In genomic region chr22:49852898-49853894, GRCh38 we compare ENCODE assay signal across 8 cellular contexts. TPM values are rescaled to one million over a fixed set of nuclear protein-coding genes. Genes with fewer than 3 reads are reported as not detected.
DNase-seq lines count a peak whose midpoint lies in the region; ATAC-seq, FAIRE-seq and TF ChIP-seq lines count a peak whose summit lies in the region.

A gene with protein sequence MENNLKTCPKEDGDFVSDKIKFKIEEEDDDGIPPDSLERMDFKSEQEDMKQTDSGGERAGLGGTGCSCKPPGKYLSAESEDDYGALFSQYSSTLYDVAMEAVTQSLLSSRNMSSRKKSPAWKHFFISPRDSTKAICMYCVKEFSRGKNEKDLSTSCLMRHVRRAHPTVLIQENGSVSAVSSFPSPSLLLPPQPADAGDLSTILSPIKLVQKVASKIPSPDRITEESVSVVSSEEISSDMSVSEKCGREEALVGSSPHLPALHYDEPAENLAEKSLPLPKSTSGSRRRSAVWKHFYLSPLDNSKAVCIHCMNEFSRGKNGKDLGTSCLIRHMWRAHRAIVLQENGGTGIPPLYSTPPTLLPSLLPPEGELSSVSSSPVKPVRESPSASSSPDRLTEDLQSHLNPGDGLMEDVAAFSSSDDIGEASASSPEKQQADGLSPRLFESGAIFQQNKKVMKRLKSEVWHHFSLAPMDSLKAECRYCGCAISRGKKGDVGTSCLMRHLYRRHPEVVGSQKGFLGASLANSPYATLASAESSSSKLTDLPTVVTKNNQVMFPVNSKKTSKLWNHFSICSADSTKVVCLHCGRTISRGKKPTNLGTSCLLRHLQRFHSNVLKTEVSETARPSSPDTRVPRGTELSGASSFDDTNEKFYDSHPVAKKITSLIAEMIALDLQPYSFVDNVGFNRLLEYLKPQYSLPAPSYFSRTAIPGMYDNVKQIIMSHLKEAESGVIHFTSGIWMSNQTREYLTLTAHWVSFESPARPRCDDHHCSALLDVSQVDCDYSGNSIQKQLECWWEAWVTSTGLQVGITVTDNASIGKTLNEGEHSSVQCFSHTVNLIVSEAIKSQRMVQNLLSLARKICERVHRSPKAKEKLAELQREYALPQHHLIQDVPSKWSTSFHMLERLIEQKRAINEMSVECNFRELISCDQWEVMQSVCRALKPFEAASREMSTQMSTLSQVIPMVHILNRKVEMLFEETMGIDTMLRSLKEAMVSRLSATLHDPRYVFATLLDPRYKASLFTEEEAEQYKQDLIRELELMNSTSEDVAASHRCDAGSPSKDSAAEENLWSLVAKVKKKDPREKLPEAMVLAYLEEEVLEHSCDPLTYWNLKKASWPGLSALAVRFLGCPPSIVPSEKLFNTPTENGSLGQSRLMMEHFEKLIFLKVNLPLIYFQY (plus strand): TSS chr22:49853844. CDS start chr22:49883663, 29,819 bp downstream.

- peak within 1 kb of the TSS; percentile 85 for H3K9ac ChIP-seq in NT2/D1 (ENCODE audit: insufficient read length, low read depth)
- H3K9ac ChIP-seq in H1 (replicated peaks in 1 of 4; ENCODE audit: extremely low read depth in 1 of 4, low read depth in 3 of 4, low read length in 3 of 4), result peak within 1 kb of the TSS; percentile 13 to 89 (median 59)

- H3K18ac ChIP-seq in H1 (ENCODE audit: extremely low read depth, low read length), result peak within 1 kb of the TSS; percentile 71

- H3K27me3 Mint-ChIP-seq in Caco-2 (ENCODE audit: insufficient read depth, unreplicated experiment) (no peaks in the 10 kb centered on the region), memory B cell (peaks cover 12% of the 10 kb centered on the region)
- peaks cover 19% of the 10 kb centered on the region for H3K27me3 Mint-ChIP-seq in activated CD8-positive, alpha-beta memory T cell treated with anti-CD3 and anti-CD28 coated beads, Interleukin-2, amount 10 ng/mL, durations not matched to agents 7 days and 5 days

- no peak within 1 kb of the TSS for H2BK15ac ChIP-seq in H1 (ENCODE audit: low read length)

- H3K27me3 ChIP-seq in Caco-2 (replicated peaks; ENCODE audit: control insufficient read depth, insufficient read depth, low read length) (no peaks in the 10 kb centered on the region; the same call in 1 of the 2 replicates), NT2/D1 (ENCODE audit: insufficient read depth, insufficient read length) (peaks cover 51% of the 10 kb centered on the region), H1 (replicated peaks in 1 of 4; ENCODE audit: control insufficient read depth in 3 of 4, extremely low read depth in 1 of 4, insufficient read depth in 3 of 4, low read length in 3 of 4) (peaks cover 35 to 47% (median 43%) of the 10 kb centered on the region in 4 experiments)

- CTCF ChIA-PET in Caco-2 (lab: Charles Lee) (no interaction called here), H1 (lab: Charles Lee; ENCODE audit: partially characterized antibody) (interaction anchor here (1.0 kb wide), 1 partner anchor 62 kb away, joined by 3 read pairs; no protein-coding TSS in a partner anchor)
- CTCF ChIA-PET in activated CD8-positive, alpha-beta memory T cell treated with anti-CD3 and anti-CD28 coated beads, Interleukin-2, amount 10 ng/mL, durations not matched to agents 7 days and 5 days (lab: Charles Lee), result interaction anchor here (1.0 to 1.5 kb wide), 2 partner anchors 39 to 86 kb away, joined by 3 read pairs; no protein-coding TSS in a partner anchor

- peak within 1 kb of the TSS; percentile 90 for H3K4me3 Mint-ChIP-seq in Caco-2 (ENCODE audit: unreplicated experiment)
- H3K4me3 Mint-ChIP-seq in activated CD8-positive, alpha-beta memory T cell treated with anti-CD3 and anti-CD28 coated beads, Interleukin-2, amount 10 ng/mL, durations not matched to agents 7 days and 5 days, result peak within 1 kb of the TSS; percentile 86
- peak within 1 kb of the TSS; percentile 97 for H3K4me3 Mint-ChIP-seq in memory B cell

- peak in 1 of 2 experiments; percentile 31; a peak in 1 of 3 replicates for TF ChIP-seq POLR2A in H1 (IDR thresholded peaks at IDR 0.05; ENCODE audit: control extremely low read depth in 1 of 2, low read depth in 2 of 2, low read length in 2 of 2)

- no peak within 1 kb of the TSS for H3K14ac ChIP-seq in H1 (ENCODE audit: insufficient read length)

- H3K56ac ChIP-seq in H1 (replicated peaks; ENCODE audit: insufficient read length, low read depth, low read length), result peak within 1 kb of the TSS; percentile 30

- no peak within 1 kb of the TSS for H2AK5ac ChIP-seq in H1 (ENCODE audit: low read depth, low read length)

- POLR2A ChIA-PET in Caco-2 (lab: Charles Lee), result no interaction called here
- POLR2A ChIA-PET in H1 (lab: Charles Lee; ENCODE audit: partially characterized antibody), result interaction anchor here (0.6 to 1.0 kb wide), 2 partner anchors 11 to 31 kb away, joined by 3 read pairs; no protein-coding TSS in a partner anchor

- peaks cover 18% of the 10 kb centered on the region for H3K79me1 ChIP-seq in H1 (ENCODE audit: low read depth, low read length)

- no peak within 1 kb of the TSS; the same call in 1 of the 2 replicates for H2BK5ac ChIP-seq in H1 (ENCODE audit: low read depth, low read length)

- no peak within 1 kb of the TSS for H3K27ac ChIP-seq in H1 (ENCODE audit: low read depth, low read length)

- TF ChIP-seq CTCF in Caco-2 (IDR thresholded peaks at IDR 0.05; ENCODE audit: insufficient read depth in 1 of 2, low read depth in 1 of 2, low read length in 1 of 2, severe bottlenecking in 1 of 2, unreplicated experiment in 1 of 2) (no peak), H1 (IDR thresholded peaks at IDR 0.05; ENCODE audit: control extremely low read depth in 1 of 3, insufficient read depth in 1 of 3, low read depth in 1 of 3, low read length in 3 of 3) (no peak)

- H4K5ac ChIP-seq in H1 (ENCODE audit: insufficient read length, low read depth, low read length), result peak within 1 kb of the TSS; percentile 80

- H3K4me2 ChIP-seq in H1 (ENCODE audit: insufficient read depth in 1 of 2, low read depth in 2 of 2, low read length in 2 of 2), result peak within 1 kb of the TSS; percentile 93 to 94

- H4K91ac ChIP-seq in H1 (replicated peaks; ENCODE audit: insufficient read length, low read length), result peak within 1 kb of the TSS; percentile 91

- intact Hi-C loops in Caco-2 (cut with micrococcal nuclease; ENCODE audit: unreplicated experiment), result loop anchor here (2.0 kb wide), 1 partner anchor 66 kb away; the partner anchor contains the start of genes ALG12 and CRELD2

- peaks cover 11 to 37% of the 10 kb centered on the region in 2 experiments; a peak in 3 of 4 replicates for H3K79me2 ChIP-seq in H1 (ENCODE audit: control insufficient read depth in 1 of 2, insufficient read depth in 2 of 2, low read length in 2 of 2)

- TF ChIP-seq RAD21 in H1 (IDR thresholded peaks at IDR 0.05 in 1 of 2, conservative IDR thresholded peaks at IDR 0.05 in 1 of 2; ENCODE audit: low read depth in 2 of 2, low read length in 2 of 2), result no peak

- peaks cover 11% of the 10 kb centered on the region for H3K36me3 Mint-ChIP-seq in Caco-2 (ENCODE audit: insufficient read depth, unreplicated experiment)
- H3K36me3 Mint-ChIP-seq in activated CD8-positive, alpha-beta memory T cell treated with anti-CD3 and anti-CD28 coated beads, Interleukin-2, amount 10 ng/mL, durations not matched to agents 7 days and 5 days, result no peaks in the 10 kb centered on the region
- peaks cover 2% of the 10 kb centered on the region for H3K36me3 Mint-ChIP-seq in memory B cell

- H3K4me3 ChIP-seq in Caco-2 (ENCODE audit: low read depth, low read length) (peak within 1 kb of the TSS; percentile 94), NT2/D1 (ENCODE audit: insufficient read length, low read depth) (peak within 1 kb of the TSS; percentile 70), H1 (ENCODE audit: extremely low read depth in 1 of 4, insufficient read depth in 2 of 4, low read depth in 3 of 4, low read length in 4 of 4) (peak within 1 kb of the TSS; percentile 66 to 91 (median 82))

- no peak within 1 kb of the TSS for H3K23ac ChIP-seq in H1 (ENCODE audit: insufficient read length)

- peak within 1 kb of the TSS; percentile 83; the same call in 1 of the 2 replicates for H4K8ac ChIP-seq in H1 (ENCODE audit: extremely low read depth, insufficient read depth, low read length)

- no peaks in the 10 kb centered on the region for H3K9me3 ChIP-seq in Caco-2
- H3K9me3 ChIP-seq in NT2/D1 (ENCODE audit: insufficient read depth, low read length), result no peaks in the 10 kb centered on the region
- H3K9me3 ChIP-seq in H1 (ENCODE audit: insufficient read depth in 2 of 2, low read depth in 1 of 2, low read length in 1 of 2), result no peaks in the 10 kb centered on the region

- H2AFZ ChIP-seq in H1 (ENCODE audit: low read length), result peak within 1 kb of the TSS; percentile 34; the same call in 1 of the 2 replicates

- peaks cover 22% of the 10 kb centered on the region for H3K4me1 ChIP-seq in Caco-2
- peaks cover 3% of the 10 kb centered on the region for H3K4me1 ChIP-seq in NT2/D1 (ENCODE audit: insufficient read depth, insufficient read length)
- H3K4me1 ChIP-seq in H1 (replicated peaks in 1 of 4; ENCODE audit: control insufficient read depth in 3 of 4, insufficient read depth in 4 of 4, low read length in 3 of 4), result peaks cover 4 to 11% (median 5%) of the 10 kb centered on the region in 4 experiments; a peak in 6 of 7 replicates

- DNase-seq in Caco-2, result peak; percentile 95 to 99
- DNase-seq in HTR-8/SVneo (ENCODE audit: insufficient read length, low spot score), result peak; percentile 95
- DNase-seq in NT2/D1 (ENCODE audit: low read depth, low spot score), result peak; percentile 85
- DNase-seq in activated CD8-positive, alpha-beta memory T cell treated with anti-CD3 and anti-CD28 coated beads, Interleukin-2, amount 10 ng/mL, durations not matched to agents 7 days and 5 days, result peak; percentile 98
- peak; percentile 89 to 99 for DNase-seq in H1 (ENCODE audit: low read depth in 1 of 2, low spot score in 2 of 2)
- peak; percentile 98 to 100 for DNase-seq in memory B cell (ENCODE audit: low spot score in 2 of 2)
- peak; percentile 99 for DNase-seq in stimulated activated CD8-positive, alpha-beta memory T cell treated with anti-CD3 and anti-CD28 coated beads, Interleukin-12 subunit alpha, Interleukin-12 subunit beta, amount 100 ng/mL, for 1 hour (ENCODE audit: low read depth)

- BruUV-seq in Caco-2 (replicated peaks; lab: Mats Ljungman, UMichigan), result TSS peak; percentile 94

- no peaks in the 10 kb centered on the region for H3K9me3 Mint-ChIP-seq in Caco-2 (ENCODE audit: unreplicated experiment)
- no peaks in the 10 kb centered on the region for H3K9me3 Mint-ChIP-seq in activated CD8-positive, alpha-beta memory T cell treated with anti-CD3 and anti-CD28 coated beads, Interleukin-2, amount 10 ng/mL, durations not matched to agents 7 days and 5 days (ENCODE audit: low read depth)
- H3K9me3 Mint-ChIP-seq in memory B cell, result no peaks in the 10 kb centered on the region

- H3K4me1 Mint-ChIP-seq in Caco-2 (ENCODE audit: low read depth, unreplicated experiment) (peaks cover 19% of the 10 kb centered on the region), memory B cell (peaks cover 22% of the 10 kb centered on the region)
- peaks cover 45% of the 10 kb centered on the region for H3K4me1 Mint-ChIP-seq in activated CD8-positive, alpha-beta memory T cell treated with anti-CD3 and anti-CD28 coated beads, Interleukin-2, amount 10 ng/mL, durations not matched to agents 7 days and 5 days

- H3K23me2 ChIP-seq in H1 (ENCODE audit: low read depth, low read length), result peaks cover 18% of the 10 kb centered on the region

- peak; percentile 94 for FAIRE-seq in HTR-8/SVneo (lab: Jason Lieb, UNC)
- FAIRE-seq in H1 (lab: Jason Lieb, UNC), result no peak

- H4K20me1 ChIP-seq in H1 (replicated peaks in 1 of 2; ENCODE audit: control insufficient read depth in 1 of 2, insufficient read depth in 2 of 2, low read length in 2 of 2), result peaks cover 15 to 30% of the 10 kb centered on the region in 2 experiments

- 2% methylated on average over 82 of the region's 127 CpGs; no CpG with 5 or more reads in 1 of the 2 experiments for WGBS in H1 (ENCODE audit: extremely low coverage in 1 of 2, insufficient coverage in 1 of 2, insufficient read length in 1 of 2, insufficient replicate concordance in 2 of 2, low coverage in 1 of 2, low lambda C conversion rate in 2 of 2, missing lambda C conversion rate in 1 of 2), 2 experiments

- peak; percentile 73 for ATAC-seq in GM21381 (IDR thresholded peaks at IDR 0.05; ENCODE audit: unreplicated experiment)
- peak; percentile 86 for ATAC-seq in activated CD8-positive, alpha-beta memory T cell treated with anti-CD3 and anti-CD28 coated beads, Interleukin-2, amount 10 ng/mL, durations not matched to agents 7 days and 5 days
- ATAC-seq in memory B cell (ENCODE audit: low read depth), result peak; percentile 81

- H2BK20ac ChIP-seq in H1 (ENCODE audit: low read length), result no peak within 1 kb of the TSS

- H2BK120ac ChIP-seq in H1 (replicated peaks; ENCODE audit: low read depth, low read length), result no peak within 1 kb of the TSS

- H2BK12ac ChIP-seq in H1 (ENCODE audit: low read depth, low read length), result no peak within 1 kb of the TSS

- H3K27ac Mint-ChIP-seq in Caco-2 (ENCODE audit: unreplicated experiment) (peak within 1 kb of the TSS; percentile 90), memory B cell (peak within 1 kb of the TSS; percentile 85)
- peak within 1 kb of the TSS; percentile 93 for H3K27ac Mint-ChIP-seq in activated CD8-positive, alpha-beta memory T cell treated with anti-CD3 and anti-CD28 coated beads, Interleukin-2, amount 10 ng/mL, durations not matched to agents 7 days and 5 days

- peak within 1 kb of the TSS; percentile 85 for H3K4ac ChIP-seq in H1 (replicated peaks; ENCODE audit: insufficient read length, low read depth, low read length)

- no peak for TF ChIP-seq EP300 in H1 (IDR thresholded peaks at IDR 0.05; ENCODE audit: borderline replicate concordance in 1 of 2, low read depth in 2 of 2, low read length in 2 of 2)

- H3K36me3 ChIP-seq in Caco-2 (ENCODE audit: control insufficient read depth, insufficient read depth, low read length), result no peaks in the 10 kb centered on the region
- H3K36me3 ChIP-seq in NT2/D1 (ENCODE audit: insufficient read depth, insufficient read length, low read length), result peaks cover 11% of the 10 kb centered on the region
- H3K36me3 ChIP-seq in H1 (ENCODE audit: control insufficient read depth in 2 of 4, insufficient read depth in 4 of 4, low read length in 3 of 4), result peaks cover 0 to 16% (median 0%) of the 10 kb centered on the region in 4 experiments; a peak in 1 of 8 replicates

RNA-seq across cellular contexts. Expression of the gene that starts here (rescaled TPM):
- 17.3 TPM in 2 replicates for total RNA-seq in Caco-2 (2022)
- total RNA-seq in activated CD8-positive, alpha-beta memory T cell treated with anti-CD3 and anti-CD28 coated beads, Interleukin-2, amount 10 ng/mL, durations not matched to agents 7 days and 5 days, result 10 to 100 TPM; 24.1 to 25.7 TPM
- 28.3 TPM in 2 replicates for total RNA-seq in H1 (2021; fragmentation: NEBNext Ultra II Directional; extraction: Animal tissue kit (Norgen Biotek cat#: 25700))
- polyA plus RNA-seq in H1 (2011; rRNA removed), result 11.0 and 14.5 TPM in 2 replicates
- polyA plus RNA-seq in H1 (2011; cell fraction: cytosol; rRNA removed), result 10.6 TPM
- 15.8 TPM for polyA plus RNA-seq in H1 (2011; cell fraction: nucleus; rRNA removed)
- 15.1 to 18.5 TPM (median 17.5 TPM) in 4 replicates for polyA plus RNA-seq in H1 (2012, experiment 1 of 2)
- 7.3 TPM for polyA plus RNA-seq in H1 (2012, experiment 2 of 2)
- 14.2 TPM for polyA plus RNA-seq in H1 (2013, experiment 1 of 2)
- polyA plus RNA-seq in H1 (2013, experiment 2 of 2), result 14.2 TPM
- polyA minus RNA-seq in H1 (2011; rRNA and poly(A)+ RNA removed), result 12.9 and 14.6 TPM in 2 replicates
- polyA minus RNA-seq in H1 (2011; cell fraction: cytosol; rRNA and poly(A)+ RNA removed), result 16.2 TPM
- 14.9 TPM for polyA minus RNA-seq in H1 (2011; cell fraction: nucleus; rRNA and poly(A)+ RNA removed)
